ENCODE assay signal across 26 cellular contexts in genomic region chr1:111735321-111735720, GRCh38. TPM values are rescaled to one million over a fixed set of nuclear protein-coding genes. Genes with fewer than 3 reads are reported as not detected.
DNase-seq lines count a peak whose midpoint lies in the region; ATAC-seq, FAIRE-seq and TF ChIP-seq lines count a peak whose summit lies in the region.
"Had no signal": no experiment of that assay in that cellular context is flagged by ENCODE, and none has a peak within 500 bp of the region (broad histone marks: within the 10 kb centered on the region; RNA-seq: fewer than 3 reads in every experiment).

No MANE protein-coding gene starts in this region.

- H3K9me2 ChIP-seq in PC-3 (replicated peaks; ENCODE audit: low read length), result no peaks in the 10 kb centered on the region

- H2AFZ ChIP-seq in K562 (ENCODE audit: low read depth, low read length) (no peak overlapping the region), PC-3 (ENCODE audit: low read length) (no peak overlapping the region)

- H3K36me3 ChIP-seq in left ventricle myocardium inferior (peaks cover 13% of the 10 kb centered on the region), K562 (ENCODE audit: control insufficient read depth, insufficient read depth, low read length) (no peaks in the 10 kb centered on the region), gastrocnemius medialis (no peaks in the 10 kb centered on the region), PC-3 (ENCODE audit: low read depth, low read length) (no peaks in the 10 kb centered on the region)
- H3K36me3 ChIP-seq: lower lobe of right lung, stomach, transverse colon had no signal

- ATAC-seq in left ventricle myocardium superior (no peak), K562 (no peak), gastrocnemius medialis (no peak), PC-3 (no peak)
- ATAC-seq: activated CD4-positive, CD25-positive, alpha-beta regulatory T cell treated with anti-CD3 and anti-CD28 coated beads, Interleukin-2, amount 50 U/mL, for 24 hours; effector memory CD8-positive, alpha-beta T cell; esophagus mucosa; lower lobe of right lung; mucosa of descending colon had no signal

- no peak for TF ChIP-seq EP300 in K562 (IDR thresholded peaks at IDR 0.05; ENCODE audit: low read length)

- TF ChIP-seq CTCF in left ventricle myocardium inferior (IDR thresholded peaks at IDR 0.05; ENCODE audit: borderline replicate concordance), result no peak
- TF ChIP-seq CTCF in K562 (IDR thresholded peaks at IDR 0.05 in 2 of 3, conservative IDR thresholded peaks at IDR 0.05 in 1 of 3; ENCODE audit: insufficient read depth in 2 of 3, low read depth in 1 of 3, low read length in 3 of 3), result no peak
- no peak for TF ChIP-seq CTCF in gastrocnemius medialis (IDR thresholded peaks at IDR 0.05 in 4 of 5, conservative IDR thresholded peaks at IDR 0.05 in 1 of 5)
- TF ChIP-seq CTCF in PC-3 (conservative IDR thresholded peaks at IDR 0.05; ENCODE audit: low read depth, low read length), result no peak

- H3K27ac ChIP-seq in left ventricle myocardium inferior (replicated peaks), result peak overlapping the region; percentile 98
- no peak overlapping the region for H3K27ac ChIP-seq in K562 (ENCODE audit: extremely low read depth, low read depth, low read length)
- peak overlapping the region; percentile 85 to 96 (median 93) for H3K27ac ChIP-seq in gastrocnemius medialis
- H3K27ac ChIP-seq in substantia nigra (ENCODE audit: low read depth, low read length, poor library complexity, severe bottlenecking), result no peak overlapping the region
- H3K27ac ChIP-seq in PC-3 (ENCODE audit: low read length), result no peak overlapping the region
- H3K27ac ChIP-seq: KMS-11 had no signal

- H3K9me3 ChIP-seq in left ventricle myocardium inferior (replicated peaks), result no peaks in the 10 kb centered on the region
- no peaks in the 10 kb centered on the region for H3K9me3 ChIP-seq in K562 (replicated peaks; ENCODE audit: control insufficient read depth, insufficient read depth, low read depth, low read length)
- no peaks in the 10 kb centered on the region for H3K9me3 ChIP-seq in gastrocnemius medialis
- no peaks in the 10 kb centered on the region for H3K9me3 ChIP-seq in PC-3 (ENCODE audit: low read length)
- H3K9me3 ChIP-seq: HAP-1, lower lobe of right lung, mucosa of descending colon, stomach, transverse colon had no signal

- no peak for FAIRE-seq in K562 (lab: Jason Lieb, UNC)
- FAIRE-seq: kidney had no signal

- DNase-seq in left ventricle myocardium inferior (no peak), left ventricle myocardium superior (no peak), K562 (ENCODE audit: extremely low read depth in 1 of 4, low spot score in 3 of 4) (no peak), fibroblast of peridontal ligament (ENCODE audit: extremely low read depth) (peak; percentile 66), gastrocnemius medialis (no peak), substantia nigra (lab: John Stamatoyannopoulos, UW) (no peak), HuH-7.5 (ENCODE audit: low spot score) (no peak), PC-3 (no peak)
- DNase-seq: activated CD4-positive, alpha-beta memory T cell treated with anti-CD3 and anti-CD28 coated beads, Interleukin-2, amount 10 ng/mL, durations not matched to agents 7 days and 5 days; activated naive CD4-positive, alpha-beta T cell treated with anti-CD3 and anti-CD28 coated beads, Interleukin-2, amount 50 U/mL, for 16 hours; amniotic stem cell; effector memory CD8-positive, alpha-beta T cell; kidney; lower lobe of right lung; mucosa of descending colon; NCI-H1417 treated with DMSO at 0.1 percent for 48 hours; NCI-H226; stomach; T-helper 1 cell; transverse colon had no signal

- no TSS peak for BruUV-seq in K562 (replicated peaks; lab: Mats Ljungman, UMichigan)
- BruUV-seq in PC-3 (replicated peaks; lab: Mats Ljungman, UMichigan), result no TSS peak

- H3K4me2 ChIP-seq in K562 (ENCODE audit: insufficient read depth, low read length) (no peak overlapping the region), PC-3 (ENCODE audit: low read length) (no peak overlapping the region)
- H3K4me2 ChIP-seq: KMS-11 had no signal

- POLR2A ChIA-PET in K562 (lab: Yijun Ruan, JAX) (interaction anchor here (0.6 to 2.2 kb wide), 3 partner anchors 10 to 66 kb away, joined by 3 to 10 read pairs (median 5); partner anchors contain the start of gene DDX20), PC-3 (lab: Charles Lee; ENCODE audit: unreplicated experiment) (no interaction called here)

- H3K79me2 ChIP-seq in K562 (ENCODE audit: control insufficient read depth, insufficient read depth, low read length) (no peaks in the 10 kb centered on the region), PC-3 (ENCODE audit: low read length) (no peaks in the 10 kb centered on the region)

- no peak for TF ChIP-seq RAD21 in K562 (CRISPR knock-in tag; conservative IDR thresholded peaks at IDR 0.05 in 1 of 2, IDR thresholded peaks at IDR 0.05 in 1 of 2)

- H3K9ac ChIP-seq in K562 (ENCODE audit: insufficient read depth in 1 of 2, low read depth in 2 of 2, low read length in 2 of 2) (no peak overlapping the region), PC-3 (ENCODE audit: low read length) (no peak overlapping the region)
- H3K9ac ChIP-seq: KMS-11 had no signal

- WGBS in K562 (ENCODE audit: insufficient coverage, low coverage, missing lambda C conversion rate), result 25% methylated on average over 4 of the region's 4 CpGs

- H3K27me3 ChIP-seq in left ventricle myocardium inferior (ENCODE audit: low read depth) (no peaks in the 10 kb centered on the region), K562 (ENCODE audit: control insufficient read depth in 2 of 2, insufficient read depth in 2 of 2, low read length in 2 of 2) (peaks cover 39 to 79% of the 10 kb centered on the region in 2 experiments), gastrocnemius medialis (no peaks in the 10 kb centered on the region), PC-3 (ENCODE audit: low read length) (no peaks in the 10 kb centered on the region)

- CTCF ChIA-PET in K562 (lab: Yijun Ruan, JAX; ENCODE audit: low intra/inter-chr PET ratio), result interaction anchor here (0.7 kb wide), 1 partner anchor 35 kb away, joined by 3 read pairs; no protein-coding TSS in a partner anchor
- CTCF ChIA-PET in PC-3 (lab: Charles Lee), result no interaction called here

- H3K4me1 ChIP-seq in left ventricle myocardium inferior (peaks cover 97% of the 10 kb centered on the region), K562 (replicated peaks in 1 of 2; ENCODE audit: control insufficient read depth in 2 of 2, insufficient read depth in 2 of 2, low read length in 2 of 2) (peaks cover 11 to 33% of the 10 kb centered on the region in 2 experiments), gastrocnemius medialis (peaks cover 73% of the 10 kb centered on the region in 2 donors), PC-3 (ENCODE audit: insufficient read depth, low read length) (peaks cover 18% of the 10 kb centered on the region; the same call in 1 of the 2 replicates)

- no peaks in the 10 kb centered on the region for H3F3A ChIP-seq in PC-3 (ENCODE audit: low read length, unreplicated experiment)

- intact Hi-C loops in left ventricle myocardium inferior (cut with micrococcal nuclease) (no loop called here), left ventricle myocardium superior (cut with micrococcal nuclease) (no loop called here), K562 (cut with micrococcal nuclease) (no loop called here), gastrocnemius medialis (cut with DNase I; ENCODE audit: low total_unique reads) (no loop called here), PC-3 (cut with micrococcal nuclease) (no loop called here)

- H3K9me1 ChIP-seq in K562 (ENCODE audit: control insufficient read depth, insufficient read depth, low read length), result peaks cover 2% of the 10 kb centered on the region

- in situ Hi-C loops in K562 (cut with MboI) (no loop called here), gastrocnemius medialis (cut with MboI; ENCODE audit: low sequenced_read_pairs in 4 of 4) (no loop called here)

- H4K20me1 ChIP-seq in K562 (replicated peaks; ENCODE audit: control insufficient read depth, insufficient read depth, low read length) (no peaks in the 10 kb centered on the region; the same call in none of the 2 replicates), PC-3 (ENCODE audit: low read length) (no peaks in the 10 kb centered on the region)

- TF ChIP-seq POLR2A in K562 (conservative IDR thresholded peaks at IDR 0.05) (no peak), gastrocnemius medialis (IDR thresholded peaks at IDR 0.05) (no peak)

- H3K4me3 ChIP-seq in left ventricle myocardium inferior (peak overlapping the region; percentile 83), K562 (no peak overlapping the region), gastrocnemius medialis (no peak overlapping the region), PC-3 (ENCODE audit: low read length) (no peak overlapping the region)
- H3K4me3 ChIP-seq: coronary artery, HAP-1, lower lobe of right lung, mucosa of descending colon, stomach, transverse colon had no signal

RNA-seq across cellular contexts. Expression of gene INKA2, which starts 3.9 kb away (rescaled TPM):
- total RNA-seq in left ventricle myocardium inferior (24.3 TPM), left ventricle myocardium superior (23.1 TPM), K562 (2014; rRNA removed) (0.27 and 0.41 TPM in 2 replicates), K562 (2014; rRNA removed; fragmentation: Illumina TruSeq; extraction: Trizol) (0.32 and 0.33 TPM in 2 replicates), K562 (2015; rRNA removed; fragmentation: Illumina TruSeq; extraction: Trizol) (0.25 and 0.26 TPM in 2 replicates), K562 (2021) (0.45 and 1.4 TPM in 2 replicates), gastrocnemius medialis (10 to 100 TPM in 1 of 4 donors, 1 to 10 TPM in 3; 4.7 to 11.8 (median 5.1) TPM), PC-3 (2014; rRNA removed) (0.11 TPM in 1 of 2 replicates, not detected in the other)
- 0.14 and 0.76 TPM in 2 replicates for total RNA-seq in K562 (2011; cell fraction: chromatin; rRNA removed; ENCODE audit: low replicate concordance)
- total RNA-seq in K562 (2011; cell fraction: nucleolus; rRNA removed), result 0.50 and 0.79 TPM in 2 replicates
- 0.51 and 0.61 TPM in 2 replicates for total RNA-seq in K562 (2011; cell fraction: nucleoplasm; rRNA removed)
- polyA plus RNA-seq in K562 (2011; rRNA removed) (0.24 and 0.43 TPM in 2 replicates), K562 (2014; fragmentation: Illumina TruSeq; extraction: Trizol) (0.12 and 0.14 TPM in 2 replicates), K562 (2014; fragmentation: Nextera tagmentation; extraction: Ambion mirVana) (under 1 TPM in 1 of 2 experiments, not detected in 1; 0.04 TPM), K562 (2014; rRNA removed) (0.12 and 0.53 TPM in 2 replicates)
- polyA plus RNA-seq in K562 (2011; cell fraction: cytosol; rRNA removed), result 0.35 and 0.75 TPM in 2 replicates
- polyA plus RNA-seq in K562 (2011; cell fraction: nucleus; rRNA removed), result 0.10 and 0.37 TPM in 2 replicates
- 0.46 and 0.72 TPM in 2 replicates for polyA plus RNA-seq in K562 (2012)
- 0.49 and 1.9 TPM in 2 replicates for polyA minus RNA-seq in K562 (2011; rRNA and poly(A)+ RNA removed)
- 0.29 TPM in 1 of 2 replicates, not detected in the other for polyA minus RNA-seq in K562 (2011; cell fraction: cytosol; rRNA and poly(A)+ RNA removed)
- 0.13 and 1.00 TPM in 2 replicates for polyA minus RNA-seq in K562 (2011; cell fraction: nucleus; rRNA and poly(A)+ RNA removed)
- total RNA-seq: A172 had no signal

RNA-seq across cellular contexts. Expression of gene DDX20, which starts 20.4 kb away (rescaled TPM):
- 5.9 TPM for total RNA-seq in left ventricle myocardium inferior
- total RNA-seq in left ventricle myocardium superior, result 7.1 TPM
- 11.2 and 36.6 TPM in 2 replicates for total RNA-seq in K562 (2011; cell fraction: chromatin; rRNA removed; ENCODE audit: low replicate concordance)
- 8.7 and 9.2 TPM in 2 replicates for total RNA-seq in K562 (2011; cell fraction: nucleolus; rRNA removed)
- total RNA-seq in K562 (2011; cell fraction: nucleoplasm; rRNA removed), result 11.8 and 13.9 TPM in 2 replicates
- total RNA-seq in K562 (2014; rRNA removed), result 29.3 and 29.9 TPM in 2 replicates
- total RNA-seq in K562 (2014; rRNA removed; fragmentation: Illumina TruSeq; extraction: Trizol), result 29.6 and 32.6 TPM in 2 replicates
- 30.0 and 33.4 TPM in 2 replicates for total RNA-seq in K562 (2015; rRNA removed; fragmentation: Illumina TruSeq; extraction: Trizol)
- total RNA-seq in K562 (2021), result 21.3 and 22.1 TPM in 2 replicates
- 18.3 and 24.5 TPM in 2 replicates for polyA plus RNA-seq in K562 (2011; rRNA removed)
- polyA plus RNA-seq in K562 (2011; cell fraction: cytosol; rRNA removed), result 7.0 and 10.0 TPM in 2 replicates
- polyA plus RNA-seq in K562 (2011; cell fraction: nucleus; rRNA removed), result 18.8 and 25.7 TPM in 2 replicates
- polyA plus RNA-seq in K562 (2012), result 10.5 and 14.3 TPM in 2 replicates
- polyA plus RNA-seq in K562 (2014; fragmentation: Illumina TruSeq; extraction: Trizol), result 24.5 and 26.1 TPM in 2 replicates
- polyA plus RNA-seq in K562 (2014; fragmentation: Nextera tagmentation; extraction: Ambion mirVana), result 1 to 10 TPM; 8.3 to 8.5 TPM
- 15.3 and 17.6 TPM in 2 replicates for polyA plus RNA-seq in K562 (2014; rRNA removed)
- polyA minus RNA-seq in K562 (2011; rRNA and poly(A)+ RNA removed), result 33.7 and 37.1 TPM in 2 replicates
- polyA minus RNA-seq in K562 (2011; cell fraction: cytosol; rRNA and poly(A)+ RNA removed), result 16.9 and 18.9 TPM in 2 replicates
- polyA minus RNA-seq in K562 (2011; cell fraction: nucleus; rRNA and poly(A)+ RNA removed), result 14.1 and 30.2 TPM in 2 replicates
- 10 to 100 TPM; 22.2 to 32.9 (median 29.2) TPM for total RNA-seq in gastrocnemius medialis
- total RNA-seq in PC-3 (2014; rRNA removed), result 21.6 and 22.2 TPM in 2 replicates

Comparison
In these comparisons a context has a peak if more than half of its experiments do, and no peak if none do; other contexts are left out.
1. H3K27ac ChIP-seq: peak in left ventricle myocardium inferior (single experiment) and gastrocnemius medialis (4 of 4); none in K562 (single experiment), substantia nigra (single experiment) and PC-3 (single experiment).